1 cellular context compared by ENCODE assay signal in the genomic region with DNA sequence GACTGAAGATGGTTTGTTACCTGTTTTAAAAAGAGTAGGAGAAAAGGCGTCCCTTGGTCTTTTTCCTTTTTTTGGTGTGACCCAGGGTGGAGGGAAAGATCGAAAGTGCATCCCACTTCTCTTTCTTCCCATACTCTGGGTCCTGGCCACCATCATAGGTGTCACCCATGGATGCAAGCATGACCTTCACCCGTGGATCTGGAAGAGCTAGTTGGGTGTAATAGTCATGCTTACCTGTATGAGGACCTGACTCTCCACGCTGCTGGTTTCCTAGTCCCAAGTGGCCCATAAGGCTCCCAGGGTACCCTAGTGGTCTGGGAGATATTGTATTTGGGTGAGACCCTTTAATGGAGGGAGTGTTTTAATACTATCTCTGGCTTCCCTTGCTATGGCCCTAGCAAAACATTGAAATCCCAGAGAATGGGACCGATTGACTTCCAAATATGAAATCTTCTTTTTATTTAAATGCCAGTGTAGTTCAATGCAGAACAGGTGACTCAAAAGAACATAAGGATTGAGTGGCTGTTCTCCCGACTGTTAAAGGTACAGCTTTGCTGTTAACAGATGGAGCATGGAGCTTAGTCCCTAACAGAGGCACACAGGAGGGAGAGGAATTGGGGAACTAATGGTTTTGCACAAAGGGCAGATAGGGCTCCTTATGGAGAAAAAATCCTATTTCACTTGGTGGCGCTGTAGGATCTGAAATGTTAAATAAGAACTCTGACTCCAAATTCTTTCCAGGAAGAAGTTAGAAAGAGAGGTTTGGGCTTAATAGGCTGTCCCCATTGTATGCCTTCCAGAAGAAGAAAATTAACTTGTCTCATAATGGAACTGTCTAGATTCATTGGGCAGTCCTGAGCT.
TF ChIP-seq lines count a peak whose summit lies in the region.

No MANE protein-coding gene starts in this region.

TF ChIP-seq in GM12878, 131 proteins besides CTCF, POLR2A, EP300 and RAD21:
- TF ChIP-seq SP1 (IDR thresholded peaks at IDR 0.05; ENCODE audit: low read depth, low read length), result peak; percentile 38
- no peak for TF ChIP-seq NR2C2 (IDR thresholded peaks at IDR 0.05; ENCODE audit: borderline replicate concordance, control insufficient read depth, insufficient read length, low read depth)
- peak; percentile 100 for TF ChIP-seq CBX5 (IDR thresholded peaks at IDR 0.05; ENCODE audit: low read depth)
- no peak for TF ChIP-seq FOS (IDR thresholded peaks at IDR 0.05; ENCODE audit: borderline replicate concordance, extremely low read depth, insufficient read length)
- TF ChIP-seq ZNF622 (IDR thresholded peaks at IDR 0.05), result no peak
- peak; percentile 68; the same call in 1 of the 2 replicates for TF ChIP-seq YY1 (IDR thresholded peaks at IDR 0.05; ENCODE audit: low read depth, low read length)
- TF ChIP-seq, protein P1, sequence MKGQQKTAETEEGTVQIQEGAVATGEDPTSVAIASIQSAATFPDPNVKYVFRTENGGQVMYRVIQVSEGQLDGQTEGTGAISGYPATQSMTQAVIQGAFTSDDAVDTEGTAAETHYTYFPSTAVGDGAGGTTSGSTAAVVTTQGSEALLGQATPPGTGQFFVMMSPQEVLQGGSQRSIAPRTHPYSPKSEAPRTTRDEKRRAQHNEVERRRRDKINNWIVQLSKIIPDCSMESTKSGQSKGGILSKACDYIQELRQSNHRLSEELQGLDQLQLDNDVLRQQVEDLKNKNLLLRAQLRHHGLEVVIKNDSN (IDR thresholded peaks at IDR 0.05; ENCODE audit: borderline replicate concordance, extremely low read length, insufficient read depth, low read depth, low read length), result peak; percentile 6
